In the genomic region with DNA sequence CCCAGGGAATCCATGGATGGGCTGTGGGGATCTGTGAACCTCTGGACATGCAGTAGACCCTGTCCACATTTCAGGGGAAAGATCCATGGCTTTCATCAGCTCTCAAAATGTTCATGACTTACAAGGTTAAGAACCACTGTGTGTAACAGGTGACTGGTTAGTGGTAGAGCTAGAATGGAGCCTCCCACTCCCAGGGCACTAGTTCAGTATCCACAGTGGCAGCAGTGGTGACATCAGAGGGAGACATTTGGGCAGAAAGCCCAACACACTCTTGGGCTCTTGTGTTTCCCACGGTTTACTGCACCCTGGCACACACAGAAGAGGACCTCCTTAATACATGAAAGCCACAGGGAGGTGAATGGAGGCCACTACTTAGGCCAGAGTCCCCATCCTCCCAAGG, we compare ENCODE assay signal across 33 cellular contexts. TPM values are rescaled to one million over a fixed set of nuclear protein-coding genes. Genes with fewer than 3 reads are reported as not detected.
"Had no signal": no experiment of that assay in that cellular context is flagged by ENCODE, and none has a peak within 500 bp of the region (broad histone marks: within the 10 kb centered on the region; RNA-seq: fewer than 3 reads in every experiment).

No MANE protein-coding gene starts in this region.

- H3K27ac ChIP-seq: ascending aorta, breast epithelium, esophagus muscularis mucosa, foreskin keratinocyte, gastrocnemius medialis, heart left ventricle had no signal

- H3K36me3 ChIP-seq: ascending aorta, breast epithelium, esophagus muscularis mucosa, gastrocnemius medialis, heart left ventricle had no signal

- H3K27me3 ChIP-seq: ascending aorta, breast epithelium had no signal

- H3K4me3 ChIP-seq: ascending aorta, breast epithelium, esophagus muscularis mucosa, gastrocnemius medialis, heart left ventricle had no signal

- FAIRE-seq: colon had no signal

- ATAC-seq: activated CD4-positive, alpha-beta T cell treated with anti-CD3 and anti-CD28 coated beads for 36 hours; activated CD8-positive, alpha-beta memory T cell treated with anti-CD3 and anti-CD28 coated beads, Interleukin-2, amount 10 ng/mL, durations not matched to agents 7 days and 5 days; activated CD8-positive, alpha-beta T cell treated with anti-CD3 and anti-CD28 coated beads, Interleukin-2, amount 10 ng/mL, durations not matched to agents 7 days and 5 days; effector memory CD8-positive, alpha-beta T cell; foreskin keratinocyte; gastrocnemius medialis; heart left ventricle had no signal

- H3K4me1 ChIP-seq: ascending aorta, breast epithelium, foreskin keratinocyte, gastrocnemius medialis had no signal

- DNase-seq: activated CD4-positive, alpha-beta memory T cell treated with anti-CD3 and anti-CD28 coated beads for 36 hours; activated CD4-positive, alpha-beta T cell treated with anti-CD3 and anti-CD28 coated beads for 36 hours; activated CD4-positive, alpha-beta T cell treated with anti-CD3 and anti-CD28 coated beads, Interleukin-2, amount 10 ng/mL, durations not matched to agents 24 days and 14 days; activated CD4-positive, CD25-positive, alpha-beta regulatory T cell; activated CD4-positive, CD25-positive, alpha-beta regulatory T cell treated with anti-CD3 and anti-CD28 coated beads, Interleukin-2, amount 50 U/mL, for 72 hours; activated CD8-positive, alpha-beta memory T cell treated with anti-CD3 and anti-CD28 coated beads, Interleukin-2, amount 10 ng/mL, durations not matched to agents 7 days and 5 days; activated CD8-positive, alpha-beta memory T cell treated with anti-CD3 and anti-CD28 coated beads, Interleukin-2, amount 50 U/mL, for 4 hours; activated CD8-positive, alpha-beta T cell treated with anti-CD3 and anti-CD28 coated beads, Interleukin-2, amount 10 ng/mL, durations not matched to agents 7 days and 5 days; activated effector memory CD4-positive, alpha-beta T cell treated with anti-CD3 and anti-CD28 coated beads, Interleukin-2, amount 50 U/mL, for 16 hours; activated naive CD4-positive, alpha-beta T cell treated with anti-CD3 and anti-CD28 coated beads for 36 hours; activated naive CD8-positive, alpha-beta T cell treated with anti-CD3 and anti-CD28 coated beads, Interleukin-2, amount 10 ng/mL, durations not matched to agents 7 days and 5 days; activated T-cell treated with anti-CD3 and anti-CD28 coated beads, Interleukin-2, amount 50 U/mL, for 1 hour; activated T-cell treated with anti-CD3 and anti-CD28 coated beads, Interleukin-2, amount 50 U/mL, for 48 hours; cortex of kidney; dermis blood vessel endothelial cell; effector CD4-positive, alpha-beta T cell; effector memory CD8-positive, alpha-beta T cell; erythroblast; foreskin keratinocyte; gastrocnemius medialis; glutamatergic neuron; heart left ventricle; T-helper 2 cell had no signal

- H3K9me3 ChIP-seq: ascending aorta, breast epithelium, esophagus muscularis mucosa, gastrocnemius medialis, heart left ventricle had no signal

RNA-seq across cellular contexts. Expression of a gene that starts 9.1 kb away (rescaled TPM):
- total RNA-seq: activated CD4-positive, alpha-beta memory T cell treated with anti-CD3 and anti-CD28 coated beads for 36 hours; activated CD4-positive, alpha-beta T cell treated with anti-CD3 and anti-CD28 coated beads for 36 hours; activated CD4-positive, alpha-beta T cell treated with anti-CD3 and anti-CD28 coated beads, Interleukin-2, amount 10 ng/mL, durations not matched to agents 24 days and 14 days; activated CD8-positive, alpha-beta memory T cell treated with anti-CD3 and anti-CD28 coated beads for 36 hours; activated CD8-positive, alpha-beta memory T cell treated with anti-CD3 and anti-CD28 coated beads, Interleukin-2, amount 10 ng/mL, durations not matched to agents 7 days and 5 days; activated CD8-positive, alpha-beta T cell treated with anti-CD3 and anti-CD28 coated beads, Interleukin-2, amount 10 ng/mL, durations not matched to agents 7 days and 5 days; activated naive CD4-positive, alpha-beta T cell treated with anti-CD3 and anti-CD28 coated beads for 36 hours; activated naive CD8-positive, alpha-beta T cell treated with anti-CD3 and anti-CD28 coated beads, Interleukin-2, amount 10 ng/mL, durations not matched to agents 7 days and 5 days; activated T-helper 1 cell treated with anti-CD3 and anti-CD28 coated beads, Interleukin-12 subunit alpha, Interleukin-12 subunit beta, Interleukin-2, Interleukin-4 antibody, amounts not matched to agents 30 ng/mL and 10 ng/mL and 1 ng/mL, durations not matched to agents 14 hours and 24 hours and 36 hours; activated T-helper 2 cell treated with anti-CD3 and anti-CD28 coated beads, Interferon-gamma antibody, Interleukin-2, Interleukin-4, amounts not matched to agents 10 μg/mL and 5 μg/mL and 100 μg/mL, durations not matched to agents 14 hours and 24 hours and 36 hours; ascending aorta; breast epithelium; cardiac septum; chondrocyte; dermis blood vessel endothelial cell; esophagus muscularis mucosa; foreskin keratinocyte; gastrocnemius medialis; heart left ventricle; T-helper 1 cell treated with Interleukin-12 subunit alpha and Interleukin-12 subunit beta and Interleukin-4 antibody, amounts not matched to agents 30 ng/mL and 1 ng/mL, for 36 hours had no signal
- polyA plus RNA-seq: heart left ventricle had no signal

RNA-seq across cellular contexts. Expression of a gene that starts 11.6 kb away (rescaled TPM):
- total RNA-seq: activated CD4-positive, alpha-beta memory T cell treated with anti-CD3 and anti-CD28 coated beads for 36 hours; activated CD4-positive, alpha-beta T cell treated with anti-CD3 and anti-CD28 coated beads for 36 hours; activated CD4-positive, alpha-beta T cell treated with anti-CD3 and anti-CD28 coated beads, Interleukin-2, amount 10 ng/mL, durations not matched to agents 24 days and 14 days; activated CD8-positive, alpha-beta memory T cell treated with anti-CD3 and anti-CD28 coated beads for 36 hours; activated CD8-positive, alpha-beta memory T cell treated with anti-CD3 and anti-CD28 coated beads, Interleukin-2, amount 10 ng/mL, durations not matched to agents 7 days and 5 days; activated CD8-positive, alpha-beta T cell treated with anti-CD3 and anti-CD28 coated beads, Interleukin-2, amount 10 ng/mL, durations not matched to agents 7 days and 5 days; activated naive CD4-positive, alpha-beta T cell treated with anti-CD3 and anti-CD28 coated beads for 36 hours; activated naive CD8-positive, alpha-beta T cell treated with anti-CD3 and anti-CD28 coated beads, Interleukin-2, amount 10 ng/mL, durations not matched to agents 7 days and 5 days; activated T-helper 1 cell treated with anti-CD3 and anti-CD28 coated beads, Interleukin-12 subunit alpha, Interleukin-12 subunit beta, Interleukin-2, Interleukin-4 antibody, amounts not matched to agents 30 ng/mL and 10 ng/mL and 1 ng/mL, durations not matched to agents 14 hours and 24 hours and 36 hours; activated T-helper 2 cell treated with anti-CD3 and anti-CD28 coated beads, Interferon-gamma antibody, Interleukin-2, Interleukin-4, amounts not matched to agents 10 μg/mL and 5 μg/mL and 100 μg/mL, durations not matched to agents 14 hours and 24 hours and 36 hours; ascending aorta; cardiac septum; chondrocyte; dermis blood vessel endothelial cell; esophagus muscularis mucosa; foreskin keratinocyte; gastrocnemius medialis; heart left ventricle; T-helper 1 cell treated with Interleukin-12 subunit alpha and Interleukin-12 subunit beta and Interleukin-4 antibody, amounts not matched to agents 30 ng/mL and 1 ng/mL, for 36 hours had no signal
- polyA plus RNA-seq: foreskin keratinocyte, heart left ventricle had no signal

RNA-seq across cellular contexts. Expression of a gene that starts 36.7 kb away (rescaled TPM):
- total RNA-seq: activated CD8-positive, alpha-beta memory T cell treated with anti-CD3 and anti-CD28 coated beads for 36 hours; activated T-helper 1 cell treated with anti-CD3 and anti-CD28 coated beads, Interleukin-12 subunit alpha, Interleukin-12 subunit beta, Interleukin-2, Interleukin-4 antibody, amounts not matched to agents 30 ng/mL and 10 ng/mL and 1 ng/mL, durations not matched to agents 14 hours and 24 hours and 36 hours; activated T-helper 2 cell treated with anti-CD3 and anti-CD28 coated beads, Interferon-gamma antibody, Interleukin-2, Interleukin-4, amounts not matched to agents 10 μg/mL and 5 μg/mL and 100 μg/mL, durations not matched to agents 14 hours and 24 hours and 36 hours; ascending aorta; breast epithelium; cardiac septum; chondrocyte; dermis blood vessel endothelial cell; esophagus muscularis mucosa; foreskin keratinocyte; gastrocnemius medialis; heart left ventricle had no signal
- polyA plus RNA-seq: foreskin keratinocyte, heart left ventricle had no signal

RNA-seq across cellular contexts. Expression of a gene that starts 44.4 kb away (rescaled TPM):
- total RNA-seq: activated CD4-positive, alpha-beta memory T cell treated with anti-CD3 and anti-CD28 coated beads for 36 hours; activated CD4-positive, alpha-beta T cell treated with anti-CD3 and anti-CD28 coated beads for 36 hours; activated CD4-positive, alpha-beta T cell treated with anti-CD3 and anti-CD28 coated beads, Interleukin-2, amount 10 ng/mL, durations not matched to agents 24 days and 14 days; activated CD8-positive, alpha-beta memory T cell treated with anti-CD3 and anti-CD28 coated beads for 36 hours; activated CD8-positive, alpha-beta memory T cell treated with anti-CD3 and anti-CD28 coated beads, Interleukin-2, amount 10 ng/mL, durations not matched to agents 7 days and 5 days; activated CD8-positive, alpha-beta T cell treated with anti-CD3 and anti-CD28 coated beads, Interleukin-2, amount 10 ng/mL, durations not matched to agents 7 days and 5 days; activated naive CD4-positive, alpha-beta T cell treated with anti-CD3 and anti-CD28 coated beads for 36 hours; activated naive CD8-positive, alpha-beta T cell treated with anti-CD3 and anti-CD28 coated beads, Interleukin-2, amount 10 ng/mL, durations not matched to agents 7 days and 5 days; activated T-helper 1 cell treated with anti-CD3 and anti-CD28 coated beads, Interleukin-12 subunit alpha, Interleukin-12 subunit beta, Interleukin-2, Interleukin-4 antibody, amounts not matched to agents 30 ng/mL and 10 ng/mL and 1 ng/mL, durations not matched to agents 14 hours and 24 hours and 36 hours; activated T-helper 2 cell treated with anti-CD3 and anti-CD28 coated beads, Interferon-gamma antibody, Interleukin-2, Interleukin-4, amounts not matched to agents 10 μg/mL and 5 μg/mL and 100 μg/mL, durations not matched to agents 14 hours and 24 hours and 36 hours; cardiac septum; chondrocyte; gastrocnemius medialis; T-helper 1 cell treated with Interleukin-12 subunit alpha and Interleukin-12 subunit beta and Interleukin-4 antibody, amounts not matched to agents 30 ng/mL and 1 ng/mL, for 36 hours had no signal

RNA-seq across cellular contexts. Expression of a gene that starts 53.8 kb away (rescaled TPM):
- total RNA-seq: activated CD4-positive, alpha-beta T cell treated with anti-CD3 and anti-CD28 coated beads, Interleukin-2, amount 10 ng/mL, durations not matched to agents 24 days and 14 days; activated CD8-positive, alpha-beta memory T cell treated with anti-CD3 and anti-CD28 coated beads for 36 hours; activated CD8-positive, alpha-beta memory T cell treated with anti-CD3 and anti-CD28 coated beads, Interleukin-2, amount 10 ng/mL, durations not matched to agents 7 days and 5 days; activated T-helper 1 cell treated with anti-CD3 and anti-CD28 coated beads, Interleukin-12 subunit alpha, Interleukin-12 subunit beta, Interleukin-2, Interleukin-4 antibody, amounts not matched to agents 30 ng/mL and 10 ng/mL and 1 ng/mL, durations not matched to agents 14 hours and 24 hours and 36 hours; activated T-helper 2 cell treated with anti-CD3 and anti-CD28 coated beads, Interferon-gamma antibody, Interleukin-2, Interleukin-4, amounts not matched to agents 10 μg/mL and 5 μg/mL and 100 μg/mL, durations not matched to agents 14 hours and 24 hours and 36 hours; ascending aorta; breast epithelium; cardiac septum; chondrocyte; dermis blood vessel endothelial cell; esophagus muscularis mucosa; foreskin keratinocyte; gastrocnemius medialis; heart left ventricle had no signal
- polyA plus RNA-seq: foreskin keratinocyte, heart left ventricle had no signal
